Comparison of ENCODE assay signal across 8 cellular contexts in genomic region chr10:130135676-130136213, GRCh38. TPM values are rescaled to one million over a fixed set of nuclear protein-coding genes. Genes with fewer than 3 reads are reported as not detected.
A peak's percentile ranks its signal among the peaks of the same experiment; 100 is the strongest.
DNase-seq lines count a peak whose midpoint lies in the region; ATAC-seq and TF ChIP-seq lines count a peak whose summit lies in the region.

No MANE protein-coding gene starts in this region.

- H3K9me3 Mint-ChIP-seq in T-helper 1 cell treated with Interleukin-12 subunit alpha and Interleukin-12 subunit beta and Interleukin-4 antibody, amounts not matched to agents 30 μg/mL and 1 μg/mL, for 36 hours = no peaks in the 10 kb centered on the region
- H3K9me3 Mint-ChIP-seq in endodermal cell = no peaks in the 10 kb centered on the region

- H3K36me3 Mint-ChIP-seq in T-helper 1 cell treated with Interleukin-12 subunit alpha and Interleukin-12 subunit beta and Interleukin-4 antibody, amounts not matched to agents 30 μg/mL and 1 μg/mL, for 36 hours (ENCODE audit: low read depth) = peaks cover 4% of the 10 kb centered on the region
- peaks cover 22% of the 10 kb centered on the region for H3K36me3 Mint-ChIP-seq in endodermal cell (ENCODE audit: low read depth)

- peak overlapping the region; percentile 90 for H3K4me3 Mint-ChIP-seq in T-helper 1 cell treated with Interleukin-12 subunit alpha and Interleukin-12 subunit beta and Interleukin-4 antibody, amounts not matched to agents 30 μg/mL and 1 μg/mL, for 36 hours
- peak overlapping the region; percentile 79 for H3K4me3 Mint-ChIP-seq in endodermal cell

- no peak for ATAC-seq in GM19467 (IDR thresholded peaks at IDR 0.05; ENCODE audit: unreplicated experiment)

- H3K9me3 ChIP-seq in MG63 = no peaks in the 10 kb centered on the region
- no peaks in the 10 kb centered on the region for H3K9me3 ChIP-seq in endodermal cell (ENCODE audit: control insufficient read depth, low read length)
- H3K9me3 ChIP-seq in neutrophil = no peaks in the 10 kb centered on the region

- H3K27me3 ChIP-seq in MG63 (no peaks in the 10 kb centered on the region), endodermal cell (ENCODE audit: control insufficient read depth, insufficient read depth, low read length, poor library complexity, severe bottlenecking) (no peaks in the 10 kb centered on the region), neutrophil (peaks cover 35% of the 10 kb centered on the region)

- H3K4me3 ChIP-seq in MG63 = peak overlapping the region; percentile 91
- H3K4me3 ChIP-seq in endodermal cell (ENCODE audit: low read length) = peak overlapping the region; percentile 95
- H3K4me3 ChIP-seq in neutrophil (ENCODE audit: low read depth in 1 of 2, low read length in 1 of 2) = peak overlapping the region; percentile 81 to 96

- H3K4me1 Mint-ChIP-seq in T-helper 1 cell treated with Interleukin-12 subunit alpha and Interleukin-12 subunit beta and Interleukin-4 antibody, amounts not matched to agents 30 μg/mL and 1 μg/mL, for 36 hours (ENCODE audit: low read depth) = peaks cover 29% of the 10 kb centered on the region
- peaks cover 10% of the 10 kb centered on the region for H3K4me1 Mint-ChIP-seq in endodermal cell

- no peak overlapping the region for H3K27ac Mint-ChIP-seq in T-helper 1 cell treated with Interleukin-12 subunit alpha and Interleukin-12 subunit beta and Interleukin-4 antibody, amounts not matched to agents 30 μg/mL and 1 μg/mL, for 36 hours
- H3K27ac Mint-ChIP-seq in endodermal cell = no peak overlapping the region

- H3K36me3 ChIP-seq in MG63 (peaks cover 23% of the 10 kb centered on the region), endodermal cell (ENCODE audit: control insufficient read depth, insufficient read depth, low read length) (peaks cover 19% of the 10 kb centered on the region), neutrophil (no peaks in the 10 kb centered on the region)

- 38 to 42% methylated on average over 11 to 15 of the region's 15 CpGs for WGBS in endodermal cell (ENCODE audit: insufficient coverage in 1 of 2, insufficient read length in 1 of 2), 2 experiments

- TF ChIP-seq CTCF in endodermal cell (conservative IDR thresholded peaks at IDR 0.05) (no peak), neutrophil (IDR thresholded peaks at IDR 0.05) (no peak)

- DNase-seq in T-helper 1 cell (no peak), MG63 (no peak), endodermal cell (no peak), GDM1 (lab: John Stamatoyannopoulos, UW) (no peak), NCI-H774 (lab: John Stamatoyannopoulos, UW) (no peak)

- H3K4me1 ChIP-seq in endodermal cell (ENCODE audit: control insufficient read depth, insufficient read depth, low read length) (no peaks in the 10 kb centered on the region), neutrophil (ENCODE audit: control insufficient read depth in 1 of 2, insufficient read depth in 1 of 2, low read depth in 1 of 2, low read length in 1 of 2) (peaks cover 16 to 18% of the 10 kb centered on the region in 2 experiments)

- H3K27ac ChIP-seq in endodermal cell (ENCODE audit: low read depth, low read length) (no peak overlapping the region), neutrophil (peak overlapping the region; percentile 62)

- H3K9ac ChIP-seq in endodermal cell (ENCODE audit: extremely low read depth, low read length, poor library complexity, severe bottlenecking) = peak overlapping the region; percentile 30

- H3K27me3 Mint-ChIP-seq in T-helper 1 cell treated with Interleukin-12 subunit alpha and Interleukin-12 subunit beta and Interleukin-4 antibody, amounts not matched to agents 30 μg/mL and 1 μg/mL, for 36 hours (ENCODE audit: low read depth) = peaks cover 29% of the 10 kb centered on the region
- peaks cover 16% of the 10 kb centered on the region for H3K27me3 Mint-ChIP-seq in endodermal cell (ENCODE audit: insufficient read depth)

RNA-seq across cellular contexts. Expression of gene GLRX3, which starts 0.4 kb away (rescaled TPM):
- total RNA-seq in MG63 (2014; rRNA removed; shearing (Covaris generic); ENCODE audit: low replicate concordance) = 369 and 2,100 TPM in 2 replicates
- total RNA-seq in endodermal cell = 100 to 1,000 TPM; 119 to 123 TPM
- polyA plus RNA-seq in endodermal cell (2013, experiment 1 of 2) = 117 TPM
- polyA plus RNA-seq in endodermal cell (2013, experiment 2 of 2) = 109 TPM

RNA-seq across cellular contexts. Expression of gene C10orf143, which starts 25.1 kb away (rescaled TPM):
- 2.8 and 3.6 TPM in 2 replicates for total RNA-seq in MG63 (2014; rRNA removed; shearing (Covaris generic); ENCODE audit: low replicate concordance)
- 1 to 10 TPM; 1.5 to 1.9 TPM for total RNA-seq in endodermal cell
- 1.3 TPM for polyA plus RNA-seq in endodermal cell (2013, experiment 1 of 2)
- 0.70 TPM for polyA plus RNA-seq in endodermal cell (2013, experiment 2 of 2)
